9 cellular contexts compared by ENCODE assay signal in genomic region chr10:18117272-18117671, GRCh38. TPM values are rescaled to one million over a fixed set of nuclear protein-coding genes. Genes with fewer than 3 reads are reported as not detected.
"Had no signal": no experiment of that assay in that cellular context is flagged by ENCODE, and none has a peak within 500 bp of the region (broad histone marks: within the 10 kb centered on the region; RNA-seq: fewer than 3 reads in every experiment).

No MANE protein-coding gene starts in this region.

- H2AFZ ChIP-seq: GM23248 had no signal

- H3K4me3 ChIP-seq: GM23248, HAP-1 had no signal

- ATAC-seq: HCT116 had no signal

- H3K27ac ChIP-seq: GM23248 had no signal

- DNase-seq: GM23248, GOT3, H7, HFFc6, IMR-90 had no signal

- FAIRE-seq: HTR-8/SVneo had no signal

- H3K36me3 ChIP-seq: HAP-1 had no signal

RNA-seq across cellular contexts. Expression of gene CACNB2, which starts 23.0 kb away (rescaled TPM):
- total RNA-seq: HFFc6, HT-29 had no signal
